Comparison of ENCODE assay signal across 19 cellular contexts in the genomic region with DNA sequence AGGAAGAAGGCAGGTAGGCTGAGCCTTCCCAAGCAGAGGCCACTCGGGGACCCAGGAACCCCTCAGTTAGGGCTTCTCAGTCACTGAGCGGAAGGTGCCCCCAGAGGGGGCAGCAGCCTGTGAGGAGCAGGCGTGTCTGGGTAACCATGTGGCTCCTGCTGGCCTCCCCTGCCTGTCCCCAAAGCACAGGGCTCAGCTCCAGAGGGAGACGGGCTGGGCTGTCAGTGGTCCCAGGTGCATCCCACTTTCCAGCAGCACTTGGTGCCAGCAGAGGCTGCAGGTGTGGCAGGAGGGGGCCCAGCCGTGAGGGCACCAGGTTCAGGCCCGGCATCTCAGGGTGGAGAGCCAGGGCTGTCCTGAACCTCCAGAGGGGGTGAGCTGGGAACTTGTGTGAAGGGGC. TPM values are rescaled to one million over a fixed set of nuclear protein-coding genes. Genes with fewer than 3 reads are reported as not detected.
"Had no signal": no experiment of that assay in that cellular context is flagged by ENCODE, and none has a peak within 500 bp of the region (broad histone marks: within the 10 kb centered on the region; RNA-seq: fewer than 3 reads in every experiment).

No MANE protein-coding gene starts in this region.

- H3K4me1 ChIP-seq: gastrocnemius medialis, pancreas, psoas muscle had no signal

- H3K9me3 Mint-ChIP-seq: activated T-helper 1 cell treated with anti-CD3 and anti-CD28 coated beads, Interleukin-12 subunit alpha, Interleukin-12 subunit beta, Interleukin-2, Interleukin-4 antibody, amounts not matched to agents 30 ng/mL and 10 ng/mL and 1 ng/mL, durations not matched to agents 14 hours and 24 hours and 36 hours; endodermal cell; nephron had no signal

- H3K4me1 Mint-ChIP-seq: endodermal cell, nephron, WTC11 had no signal

- H3K36me3 ChIP-seq: pancreas had no signal

- H3K27ac Mint-ChIP-seq: activated T-helper 1 cell treated with anti-CD3 and anti-CD28 coated beads, Interleukin-12 subunit alpha, Interleukin-12 subunit beta, Interleukin-2, Interleukin-4 antibody, amounts not matched to agents 30 ng/mL and 10 ng/mL and 1 ng/mL, durations not matched to agents 14 hours and 24 hours and 36 hours; endodermal cell; nephron had no signal

- H3K9me3 ChIP-seq: gastrocnemius medialis, pancreas, psoas muscle, right atrium auricular region had no signal

- H3K27me3 ChIP-seq: gastrocnemius medialis, pancreas, right atrium auricular region had no signal

- H3K27ac ChIP-seq: coronary artery, esophagus squamous epithelium, gastrocnemius medialis, pancreas, psoas muscle, right atrium auricular region had no signal

- ATAC-seq: gastrocnemius medialis; left cardiac atrium; pancreas; psoas muscle; stimulated activated naive CD8-positive, alpha-beta T cell treated with anti-CD3 and anti-CD28 coated beads, Interleukin-15, Interleukin-2, amounts not matched to agents 100 U/mL and 50 U/mL, for 24 hours; WTC11 had no signal

- H3K4me3 ChIP-seq: coronary artery, esophagus squamous epithelium, gastrocnemius medialis, pancreas, psoas muscle, right atrium auricular region had no signal

- H3K4me3 Mint-ChIP-seq: activated T-helper 1 cell treated with anti-CD3 and anti-CD28 coated beads, Interleukin-12 subunit alpha, Interleukin-12 subunit beta, Interleukin-2, Interleukin-4 antibody, amounts not matched to agents 30 ng/mL and 10 ng/mL and 1 ng/mL, durations not matched to agents 14 hours and 24 hours and 36 hours; endodermal cell; WTC11 had no signal

- DNase-seq: activated CD4-positive, alpha-beta T cell treated with anti-CD3 and anti-CD28 coated beads, Interleukin-2, amount 50 U/mL, for 4 hours; activated gamma-delta T cell; amygdala; endodermal cell; esophagus squamous epithelium; gastrocnemius medialis; left cardiac atrium; mesenchymal stem cell; psoas muscle; stimulated activated CD4-positive, alpha-beta T cell treated with anti-CD3 and anti-CD28 coated beads, Interleukin-4, amount 100 ng/mL, for 24 hours; stimulated activated naive CD8-positive, alpha-beta T cell treated with anti-CD3 and anti-CD28 coated beads, Interleukin-15, Interleukin-2, amounts not matched to agents 100 U/mL and 50 U/mL, for 24 hours; T-helper 1 cell had no signal

RNA-seq across cellular contexts. Expression of gene FGFR3, which starts 49.1 kb away (rescaled TPM):
- total RNA-seq: myocyte had no signal
